6 cellular contexts compared by ENCODE assay signal in the genomic region with DNA sequence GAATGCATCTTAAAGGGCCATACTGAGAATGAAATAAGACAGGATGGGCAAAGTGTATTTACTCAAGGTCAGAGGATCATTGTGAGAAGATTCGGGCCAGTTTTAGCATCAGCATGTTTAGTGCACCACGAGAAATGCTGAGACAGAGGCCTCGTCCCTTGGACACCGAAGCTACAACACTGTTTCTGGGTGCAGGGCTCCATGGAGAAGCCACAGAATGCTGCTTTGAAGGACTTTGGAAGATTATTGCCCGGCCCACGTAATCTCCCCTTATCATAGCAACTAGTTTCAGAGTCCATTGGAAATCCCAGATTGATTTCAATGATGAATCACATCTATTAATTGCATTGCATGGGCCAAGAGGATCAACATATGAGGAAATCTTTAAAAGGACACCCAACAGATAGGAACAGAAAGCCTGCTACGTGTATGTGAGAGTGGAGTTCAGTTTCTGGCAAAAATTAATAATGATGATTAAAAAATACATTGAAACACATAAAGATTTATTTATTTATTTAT.
"Had no signal": no experiment of that assay in that cellular context is flagged by ENCODE, and none has a peak within 500 bp of the region (broad histone marks: within the 10 kb centered on the region; RNA-seq: fewer than 3 reads in every experiment).

No MANE protein-coding gene starts in this region.

- H3K4me3 ChIP-seq: K562 had no signal

- DNase-seq: IMR-90, KBM-7 had no signal

- FAIRE-seq: HepG2, HTR-8/SVneo, K562 had no signal

- H3K27ac ChIP-seq: HL-60 had no signal
